Comparison of ENCODE assay signal across 19 cellular contexts in the genomic region with DNA sequence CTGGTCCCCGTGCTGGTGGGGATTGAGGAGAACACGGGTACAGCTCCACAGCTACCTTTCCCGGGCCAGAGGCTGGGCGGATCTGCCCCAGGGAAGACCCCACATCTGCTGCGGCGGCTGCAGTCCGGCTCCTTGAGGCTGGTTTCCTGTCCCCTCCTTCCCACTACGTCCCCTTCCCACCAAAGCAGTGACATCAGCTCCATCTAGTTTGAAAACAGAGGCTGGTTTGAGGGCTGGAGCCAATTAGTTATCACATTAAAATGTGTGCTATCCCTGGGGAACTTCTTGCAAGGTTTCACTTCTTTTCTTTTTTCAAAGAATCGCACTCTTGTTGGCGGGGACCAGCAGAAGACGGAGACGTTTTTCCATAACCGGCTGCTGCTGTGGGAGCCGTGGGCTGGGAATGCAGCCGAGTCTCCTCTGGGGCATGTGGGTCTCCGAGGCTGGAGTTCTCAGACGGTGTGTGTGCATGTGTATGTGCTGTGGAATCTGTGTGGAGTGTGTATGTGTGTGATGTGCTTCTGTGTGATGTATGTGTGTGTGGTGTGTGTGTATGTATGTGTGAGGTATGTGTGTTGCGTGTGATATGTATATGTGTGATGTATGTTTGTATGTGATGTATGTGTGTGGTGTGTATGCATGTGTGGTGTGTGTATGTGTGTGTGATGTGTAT. TPM values are rescaled to one million over a fixed set of nuclear protein-coding genes. Genes with fewer than 3 reads are reported as not detected.
DNase-seq lines count a peak whose midpoint lies in the region; ATAC-seq, FAIRE-seq and TF ChIP-seq lines count a peak whose summit lies in the region.
"Had no signal": no experiment of that assay in that cellular context is flagged by ENCODE, and none has a peak within 500 bp of the region (broad histone marks: within the 10 kb centered on the region; RNA-seq: fewer than 3 reads in every experiment).

No MANE protein-coding gene starts in this region.

- H2AFZ ChIP-seq in GM23248 (no peak overlapping the region), mesenchymal stem cell (ENCODE audit: low read depth, low read length) (no peak overlapping the region)

- no peak overlapping the region for H3K27ac ChIP-seq in GM23248
- no peak overlapping the region for H3K27ac ChIP-seq in mesenchymal stem cell (ENCODE audit: low read length, poor library complexity, severe bottlenecking)
- H3K27ac ChIP-seq in gastrocnemius medialis = no peak overlapping the region
- H3K27ac ChIP-seq in small intestine (ENCODE audit: low read depth in 1 of 2, low read length in 1 of 2) = no peak overlapping the region
- no peak overlapping the region for H3K27ac ChIP-seq in breast epithelium
- H3K27ac ChIP-seq: KMS-11, upper lobe of left lung had no signal

- H3K9ac ChIP-seq in GM23248 (no peak overlapping the region), adipocyte (ENCODE audit: low read length) (peak overlapping the region; percentile 32), mesenchymal stem cell (ENCODE audit: low read length) (peak overlapping the region; percentile 26)
- H3K9ac ChIP-seq: KMS-11 had no signal

- H2AK5ac ChIP-seq in mesenchymal stem cell (ENCODE audit: low read length, severe bottlenecking) = no peak overlapping the region

- no peaks in the 10 kb centered on the region for H3K36me3 ChIP-seq in GM23248 (ENCODE audit: low read depth)
- H3K36me3 ChIP-seq in adipocyte (ENCODE audit: control insufficient read depth, insufficient read depth, low read length, severe bottlenecking) = no peaks in the 10 kb centered on the region
- H3K36me3 ChIP-seq in mesenchymal stem cell (ENCODE audit: control insufficient read depth in 1 of 2, insufficient read depth in 2 of 2, low read depth in 1 of 2, low read length in 2 of 2) = no peaks in the 10 kb centered on the region
- H3K36me3 ChIP-seq in gastrocnemius medialis = no peaks in the 10 kb centered on the region
- no peaks in the 10 kb centered on the region for H3K36me3 ChIP-seq in small intestine (ENCODE audit: control insufficient read depth in 2 of 2, insufficient read depth in 2 of 2, low read length in 2 of 2)
- no peaks in the 10 kb centered on the region for H3K36me3 ChIP-seq in breast epithelium
- H3K36me3 ChIP-seq: upper lobe of left lung had no signal

- TF ChIP-seq POLR2A in gastrocnemius medialis (IDR thresholded peaks at IDR 0.05) = no peak
- no peak for TF ChIP-seq POLR2A in breast epithelium (IDR thresholded peaks at IDR 0.05)

- no peaks in the 10 kb centered on the region for H4K20me1 ChIP-seq in GM23248 (ENCODE audit: insufficient read depth)

- H3K23ac ChIP-seq in mesenchymal stem cell (ENCODE audit: low read length in 2 of 2) = no peak overlapping the region

- H3K27me3 ChIP-seq in GM23248 (replicated peaks; ENCODE audit: insufficient read depth) (no peaks in the 10 kb centered on the region; the same call in 1 of the 2 replicates), adipocyte (replicated peaks; ENCODE audit: control insufficient read depth, insufficient read depth, low read length) (peaks cover 19% of the 10 kb centered on the region), mesenchymal stem cell (ENCODE audit: control insufficient read depth in 1 of 2, insufficient read depth in 1 of 2, low read length in 2 of 2) (peaks cover under 1 to 46% of the 10 kb centered on the region in 2 experiments), gastrocnemius medialis (peaks cover 0 to 4% (median 4%) of the 10 kb centered on the region in 3 donors), small intestine (ENCODE audit: control insufficient read depth in 2 of 2, insufficient read depth in 2 of 2, low read length in 2 of 2) (no peaks in the 10 kb centered on the region), breast epithelium (peaks cover 0 to 27% of the 10 kb centered on the region in 2 donors)
- H3K27me3 ChIP-seq: upper lobe of left lung had no signal

- intact Hi-C loops in gastrocnemius medialis (cut with DNase I; ENCODE audit: low total_unique reads) (no loop called here), breast epithelium (cut with DNase I; ENCODE audit: low total_unique reads) (no loop called here)

- no peak overlapping the region for H3K4me2 ChIP-seq in GM23248 (ENCODE audit: unreplicated experiment)
- no peak overlapping the region for H3K4me2 ChIP-seq in mesenchymal stem cell (ENCODE audit: low read length, poor library complexity, severe bottlenecking)
- H3K4me2 ChIP-seq: KMS-11 had no signal

- TF ChIP-seq CTCF in AG10803 (conservative IDR thresholded peaks at IDR 0.05; ENCODE audit: low read length) = no peak
- no peak for TF ChIP-seq CTCF in gastrocnemius medialis (IDR thresholded peaks at IDR 0.05 in 4 of 5, conservative IDR thresholded peaks at IDR 0.05 in 1 of 5)
- no peak for TF ChIP-seq CTCF in breast epithelium (IDR thresholded peaks at IDR 0.05)

- peak overlapping the region; percentile 13 for H4K91ac ChIP-seq in mesenchymal stem cell (ENCODE audit: low read length)

- no peak overlapping the region for H4K8ac ChIP-seq in mesenchymal stem cell (ENCODE audit: low read length)

- no peak overlapping the region for H2BK5ac ChIP-seq in mesenchymal stem cell (ENCODE audit: low read depth, low read length, poor library complexity, severe bottlenecking)

- H3K4me3 ChIP-seq in AG10803 (ENCODE audit: low read length) (peak overlapping the region; percentile 17; the same call in 1 of the 2 replicates), GM23248 (no peak overlapping the region), adipocyte (ENCODE audit: low read length) (peak overlapping the region; percentile 9), mesenchymal stem cell (ENCODE audit: insufficient read depth in 1 of 2, low read depth in 1 of 2, low read length in 2 of 2) (peak overlapping the region in 1 of 2 experiments; percentile 60), gastrocnemius medialis (no peak overlapping the region), small intestine (ENCODE audit: low read depth in 1 of 2, low read length in 2 of 2) (no peak overlapping the region), breast epithelium (peak overlapping the region in 1 of 3 donors; percentile 37)
- H3K4me3 ChIP-seq: upper lobe of left lung had no signal

- no peaks in the 10 kb centered on the region for H3K79me2 ChIP-seq in GM23248 (ENCODE audit: insufficient read depth)

- H3K18ac ChIP-seq in mesenchymal stem cell (ENCODE audit: low read depth in 1 of 2, low read length in 2 of 2) = no peak overlapping the region

- no peaks in the 10 kb centered on the region for H3K79me1 ChIP-seq in mesenchymal stem cell (replicated peaks; ENCODE audit: low read length, poor library complexity, severe bottlenecking)

- H3K14ac ChIP-seq in mesenchymal stem cell (ENCODE audit: low read length in 2 of 2) = no peak overlapping the region

- H3K4me1 ChIP-seq in GM23248 (ENCODE audit: insufficient read depth) (no peaks in the 10 kb centered on the region), adipocyte (ENCODE audit: control insufficient read depth, insufficient read depth, low read length) (peaks cover 12% of the 10 kb centered on the region), mesenchymal stem cell (ENCODE audit: control insufficient read depth, insufficient read depth, low read depth, low read length) (peaks cover 7% of the 10 kb centered on the region), gastrocnemius medialis (no peaks in the 10 kb centered on the region), small intestine (ENCODE audit: control insufficient read depth in 2 of 2, insufficient read depth in 1 of 2, low read depth in 1 of 2, low read length in 1 of 2) (no peaks in the 10 kb centered on the region), breast epithelium (no peaks in the 10 kb centered on the region)
- H3K4me1 ChIP-seq: upper lobe of left lung had no signal

- H3K9me2 ChIP-seq in GM23248 (ENCODE audit: insufficient read depth) = no peaks in the 10 kb centered on the region

- H2BK15ac ChIP-seq in mesenchymal stem cell (ENCODE audit: low read depth, poor library complexity, severe bottlenecking) = no peak overlapping the region

- peak; percentile 40 for DNase-seq in AG10803 (ENCODE audit: low read depth)
- DNase-seq in GM23248 = peak; percentile 56
- peak; percentile 19 for DNase-seq in adipocyte (ENCODE audit: low read depth)
- no peak for DNase-seq in mesenchymal stem cell
- DNase-seq in gastrocnemius medialis = no peak
- DNase-seq in small intestine = no peak
- DNase-seq in activated naive CD4-positive, alpha-beta T cell treated with anti-CD3 and anti-CD28 coated beads, Interleukin-2, amount 50 U/mL, for 72 hours (ENCODE audit: low spot score in 2 of 2) = no peak
- DNase-seq in breast epithelium (ENCODE audit: low spot score in 2 of 2) = no peak
- DNase-seq: activated naive CD4-positive, alpha-beta T cell treated with anti-CD3 and anti-CD28 coated beads, Interleukin-2, amount 10 ng/mL, durations not matched to agents 7 days and 5 days; effector memory CD8-positive, alpha-beta T cell; immature natural killer cell; mammary epithelial cell; NCI-H1436 treated with DMSO at 0.1 percent for 48 hours; NCI-H526; stimulated activated CD4-positive, alpha-beta T cell treated with anti-CD3 and anti-CD28 coated beads, Interleukin-4, amount 100 ng/mL, for 24 hours; upper lobe of left lung had no signal

- H3F3A ChIP-seq in GM23248 (ENCODE audit: insufficient read depth) = peaks cover 12% of the 10 kb centered on the region; the same call in 1 of the 2 replicates

- WGBS in GM23248 (ENCODE audit: low coverage in 1 of 2, low lambda C conversion rate in 2 of 2, missing lambda C conversion rate in 2 of 2), 2 experiments = 40 to 47% methylated on average over 17 to 18 of the region's 18 CpGs
- 90% methylated on average over 14 of the region's 18 CpGs for WGBS in mesenchymal stem cell
- WGBS in small intestine, 3 donors = 66 to 90% (median 86%) methylated on average over 18 of the region's 18 CpGs

- in situ Hi-C loops in GM23248 (cut with MboI) = no loop called here
- in situ Hi-C loops in gastrocnemius medialis (cut with MboI; ENCODE audit: low sequenced_read_pairs in 4 of 4) = no loop called here

- no peak overlapping the region for H2BK120ac ChIP-seq in mesenchymal stem cell (ENCODE audit: low read depth, low read length)

- H3K36me3 Mint-ChIP-seq in activated naive CD4-positive, alpha-beta T cell treated with anti-CD3 and anti-CD28 coated beads, Interleukin-2, amount 50 U/mL, for 72 hours = no peaks in the 10 kb centered on the region
- H3K36me3 Mint-ChIP-seq: activated naive CD4-positive, alpha-beta T cell treated with anti-CD3 and anti-CD28 coated beads, Interleukin-2, amount 10 ng/mL, durations not matched to agents 7 days and 5 days; immature natural killer cell had no signal

- no peaks in the 10 kb centered on the region for H3K9me3 Mint-ChIP-seq in activated naive CD4-positive, alpha-beta T cell treated with anti-CD3 and anti-CD28 coated beads, Interleukin-2, amount 50 U/mL, for 72 hours
- H3K9me3 Mint-ChIP-seq: activated naive CD4-positive, alpha-beta T cell treated with anti-CD3 and anti-CD28 coated beads, Interleukin-2, amount 10 ng/mL, durations not matched to agents 7 days and 5 days; effector memory CD8-positive, alpha-beta T cell; immature natural killer cell had no signal

- no peak overlapping the region for H2BK12ac ChIP-seq in mesenchymal stem cell (ENCODE audit: low read length in 2 of 2)

- H3K9me3 ChIP-seq in GM23248 (ENCODE audit: low read depth) (no peaks in the 10 kb centered on the region), adipocyte (ENCODE audit: control insufficient read depth, low read length) (no peaks in the 10 kb centered on the region), mesenchymal stem cell (ENCODE audit: control insufficient read depth, low read length) (no peaks in the 10 kb centered on the region), gastrocnemius medialis (no peaks in the 10 kb centered on the region), small intestine (ENCODE audit: control insufficient read depth, low read depth) (no peaks in the 10 kb centered on the region), breast epithelium (no peaks in the 10 kb centered on the region)
- H3K9me3 ChIP-seq: upper lobe of left lung had no signal

- FAIRE-seq in small intestine (lab: Jason Lieb, UNC) = no peak

- no peak overlapping the region for H3K4ac ChIP-seq in mesenchymal stem cell (ENCODE audit: low read depth in 1 of 2, low read length in 2 of 2)

- ATAC-seq in gastrocnemius medialis = no peak
- ATAC-seq in activated naive CD4-positive, alpha-beta T cell treated with anti-CD3 and anti-CD28 coated beads, Interleukin-2, amount 50 U/mL, for 72 hours = no peak
- ATAC-seq: effector memory CD8-positive, alpha-beta T cell; HCT116; Panc1 had no signal

- H3K27ac Mint-ChIP-seq in activated naive CD4-positive, alpha-beta T cell treated with anti-CD3 and anti-CD28 coated beads, Interleukin-2, amount 50 U/mL, for 72 hours = no peak overlapping the region
- H3K27ac Mint-ChIP-seq: activated naive CD4-positive, alpha-beta T cell treated with anti-CD3 and anti-CD28 coated beads, Interleukin-2, amount 10 ng/mL, durations not matched to agents 7 days and 5 days; effector memory CD8-positive, alpha-beta T cell; immature natural killer cell had no signal

RNA-seq across cellular contexts. Expression of a gene that starts 8.9 kb away (rescaled TPM):
- total RNA-seq in GM23248 (2014; rRNA removed; shearing (Covaris generic)) = 0.32 TPM in 1 of 2 replicates, not detected in the other
- polyA plus RNA-seq in GM23248 (2016; fragmentation: Nextera tagmentation; extraction: Ambion mirVana) = 1.2 and 1.3 TPM in 2 replicates
- polyA plus RNA-seq in mesenchymal stem cell (2013, experiment 1 of 2) = 6.0 TPM
- polyA plus RNA-seq in mesenchymal stem cell (2013, experiment 2 of 2) = 6.1 TPM
- total RNA-seq in gastrocnemius medialis = under 1 TPM in 2 of 4 donors, not detected in 2; 0.13 to 0.26 TPM
- polyA plus RNA-seq in small intestine = 1 to 10 TPM in 1 of 3 donors, under 1 TPM in 1, not detected in 1; 0.81 to 8.2 TPM
- total RNA-seq in activated naive CD4-positive, alpha-beta T cell treated with anti-CD3 and anti-CD28 coated beads, Interleukin-2, amount 50 U/mL, for 72 hours = 10 to 100 TPM; 19.7 to 26.3 TPM
- total RNA-seq in breast epithelium = 10 to 100 TPM in 1 of 3 donors, 1 to 10 TPM in 2; 3.4 to 13.8 (median 4.6) TPM

Comparison
In these comparisons a context has a peak if more than half of its experiments do, and no peak if none do; other contexts are left out.
1. DNase-seq: peak in AG10803 (single experiment), GM23248 (single experiment) and adipocyte (single experiment); none in mesenchymal stem cell (single experiment), gastrocnemius medialis (0 of 2), small intestine (single experiment), activated naive CD4-positive, alpha-beta T cell treated with anti-CD3 and anti-CD28 coated beads, Interleukin-2, amount 50 U/mL, for 72 hours (0 of 2) and breast epithelium (0 of 2).
2. H3K4me3 ChIP-seq: peak in AG10803 (single experiment) and adipocyte (single experiment); none in GM23248 (single experiment), gastrocnemius medialis (0 of 4) and small intestine (0 of 2).